Comparison of ENCODE assay signal across 9 cellular contexts in genomic region chr7:77989981-77990566, GRCh38.
A peak's percentile ranks its signal among the peaks of the same experiment; 100 is the strongest.
DNase-seq lines count a peak whose midpoint lies in the region; ATAC-seq and TF ChIP-seq lines count a peak whose summit lies in the region.
"Had no signal": no experiment of that assay in that cellular context is flagged by ENCODE, and none has a peak within 500 bp of the region (broad histone marks: within the 10 kb centered on the region; RNA-seq: fewer than 3 reads in every experiment).

No MANE protein-coding gene starts in this region.

- no peak for TF ChIP-seq EP300 in sigmoid colon (IDR thresholded peaks at IDR 0.05)

- intact Hi-C loops in activated CD4-positive, alpha-beta T cell treated with anti-CD3 and anti-CD28 coated beads, Interleukin-2, amount 10 ng/mL, durations not matched to agents 24 days and 14 days (cut with micrococcal nuclease), result no loop called here
- intact Hi-C loops in heart right ventricle (cut with DNase I), result no loop called here
- intact Hi-C loops in sigmoid colon (cut with DNase I), result no loop called here

- TF ChIP-seq POLR2A in sigmoid colon (IDR thresholded peaks at IDR 0.05), result no peak

- peaks cover 0 to 6% (median 0%) of the 10 kb centered on the region in 11 donors for H3K9me3 ChIP-seq in heart right ventricle
- no peaks in the 10 kb centered on the region for H3K9me3 ChIP-seq in sigmoid colon

- H3K27me3 Mint-ChIP-seq in activated CD4-positive, alpha-beta T cell treated with anti-CD3 and anti-CD28 coated beads, Interleukin-2, amount 10 ng/mL, durations not matched to agents 24 days and 14 days, result peaks cover 7% of the 10 kb centered on the region
- no peaks in the 10 kb centered on the region for H3K27me3 Mint-ChIP-seq in progenitor cell of endocrine pancreas

- no peak for ATAC-seq in heart right ventricle

- H3K27me3 ChIP-seq in heart right ventricle (no peaks in the 10 kb centered on the region), sigmoid colon (no peaks in the 10 kb centered on the region)

- no peak overlapping the region for H3K4me3 Mint-ChIP-seq in activated CD4-positive, alpha-beta T cell treated with anti-CD3 and anti-CD28 coated beads, Interleukin-2, amount 10 ng/mL, durations not matched to agents 24 days and 14 days
- H3K4me3 Mint-ChIP-seq in progenitor cell of endocrine pancreas (ENCODE audit: low read depth), result no peak overlapping the region

- H3K36me3 ChIP-seq in heart right ventricle, result no peaks in the 10 kb centered on the region
- no peaks in the 10 kb centered on the region for H3K36me3 ChIP-seq in sigmoid colon

- H3K4me1 Mint-ChIP-seq in activated CD4-positive, alpha-beta T cell treated with anti-CD3 and anti-CD28 coated beads, Interleukin-2, amount 10 ng/mL, durations not matched to agents 24 days and 14 days, result no peaks in the 10 kb centered on the region
- H3K4me1 Mint-ChIP-seq in progenitor cell of endocrine pancreas (ENCODE audit: low read depth), result peaks cover 2% of the 10 kb centered on the region

- WGBS in heart right ventricle, 2 donors, result 80 to 84% methylated on average over 6 of the region's 6 CpGs
- 31 to 67% methylated on average over 6 of the region's 6 CpGs for WGBS in sigmoid colon, 2 donors

- no peak overlapping the region for H3K27ac ChIP-seq in heart right ventricle
- no peak overlapping the region for H3K27ac ChIP-seq in sigmoid colon

- TF ChIP-seq CTCF in LNCAP (IDR thresholded peaks at IDR 0.05) (0 out of 2 replicates have a peak, but pooled peaks have one; percentile 8), progenitor cell of endocrine pancreas (IDR thresholded peaks at IDR 0.05; ENCODE audit: unreplicated experiment) (peak; percentile 33), heart right ventricle (IDR thresholded peaks at IDR 0.05) (no peak), sigmoid colon (IDR thresholded peaks at IDR 0.05) (no peak)

- no peak overlapping the region for H3K4me3 ChIP-seq in heart right ventricle
- H3K4me3 ChIP-seq in sigmoid colon, result no peak overlapping the region

- H3K4me1 ChIP-seq in heart right ventricle (peaks cover 0 to 14% (median 0%) of the 10 kb centered on the region in 9 donors), sigmoid colon (no peaks in the 10 kb centered on the region)

- H3K36me3 Mint-ChIP-seq in activated CD4-positive, alpha-beta T cell treated with anti-CD3 and anti-CD28 coated beads, Interleukin-2, amount 10 ng/mL, durations not matched to agents 24 days and 14 days (ENCODE audit: low read depth), result no peaks in the 10 kb centered on the region
- no peaks in the 10 kb centered on the region for H3K36me3 Mint-ChIP-seq in progenitor cell of endocrine pancreas (ENCODE audit: insufficient read depth)

- no peaks in the 10 kb centered on the region for H3K9me3 Mint-ChIP-seq in activated CD4-positive, alpha-beta T cell treated with anti-CD3 and anti-CD28 coated beads, Interleukin-2, amount 10 ng/mL, durations not matched to agents 24 days and 14 days
- peaks cover 15% of the 10 kb centered on the region for H3K9me3 Mint-ChIP-seq in progenitor cell of endocrine pancreas (ENCODE audit: low read depth)

- DNase-seq in activated CD4-positive, alpha-beta T cell treated with anti-CD3 and anti-CD28 coated beads, Interleukin-2, amount 10 ng/mL, durations not matched to agents 24 days and 14 days, result peak; percentile 66
- DNase-seq in activated CD4-positive, alpha-beta T cell treated with anti-CD3 and anti-CD28 coated beads, Interleukin-2, amount 50 U/mL, for 4 hours, result no peak
- DNase-seq in astrocyte of the hippocampus (ENCODE audit: low read depth, low spot score), result peak; percentile 4
- DNase-seq in progenitor cell of endocrine pancreas (ENCODE audit: low spot score, unreplicated experiment), result no peak
- DNase-seq in heart right ventricle, result no peak
- DNase-seq in superior temporal gyrus (ENCODE audit: extremely low spot score), result no peak
- DNase-seq in sigmoid colon, result no peak
- DNase-seq: effector memory CD4-positive, alpha-beta T cell had no signal

- H3K27ac Mint-ChIP-seq in activated CD4-positive, alpha-beta T cell treated with anti-CD3 and anti-CD28 coated beads, Interleukin-2, amount 10 ng/mL, durations not matched to agents 24 days and 14 days, result no peak overlapping the region
- peak overlapping the region; percentile 69 for H3K27ac Mint-ChIP-seq in progenitor cell of endocrine pancreas

Comparison
In these comparisons a context has a peak if more than half of its experiments do, and no peak if none do; other contexts are left out.
1. DNase-seq: peak in activated CD4-positive, alpha-beta T cell treated with anti-CD3 and anti-CD28 coated beads, Interleukin-2, amount 10 ng/mL, durations not matched to agents 24 days and 14 days (single experiment) and astrocyte of the hippocampus (single experiment); none in activated CD4-positive, alpha-beta T cell treated with anti-CD3 and anti-CD28 coated beads, Interleukin-2, amount 50 U/mL, for 4 hours (0 of 2), progenitor cell of endocrine pancreas (single experiment), heart right ventricle (0 of 2), superior temporal gyrus (single experiment) and sigmoid colon (single experiment).
2. CTCF ChIP-seq: peak in LNCAP (single experiment) and progenitor cell of endocrine pancreas (single experiment); none in heart right ventricle (0 of 9) and sigmoid colon (0 of 4).